Comparison of ENCODE assay signal across 28 cellular contexts in genomic region chr5:45741110-45741509, GRCh38. TPM values are rescaled to one million over a fixed set of nuclear protein-coding genes. Genes with fewer than 3 reads are reported as not detected.
A peak's percentile ranks its signal among the peaks of the same experiment; 100 is the strongest.
DNase-seq lines count a peak whose midpoint lies in the region; ATAC-seq and TF ChIP-seq lines count a peak whose summit lies in the region.
"Had no signal": no experiment of that assay in that cellular context is flagged by ENCODE, and none has a peak within 500 bp of the region (broad histone marks: within the 10 kb centered on the region; RNA-seq: fewer than 3 reads in every experiment).

No MANE protein-coding gene starts in this region.

- intact Hi-C loops in left cardiac atrium (cut with DNase I) (no loop called here), left ventricle myocardium inferior (cut with micrococcal nuclease) (no loop called here), mammary epithelial cell (cut with micrococcal nuclease) (no loop called here), Calu3 (cut with micrococcal nuclease; ENCODE audit: unreplicated experiment) (no loop called here)

- 4% methylated on average over 5 of the region's 5 CpGs for WGBS in mammary epithelial cell (ENCODE audit: low coverage, missing lambda C conversion rate)

- POLR2A ChIA-PET in WTC11 (lab: Charles Lee) = no interaction called here

- H3K4me1 Mint-ChIP-seq in WTC11 (peaks cover 8% of the 10 kb centered on the region), Calu3 (ENCODE audit: low read depth, unreplicated experiment) (no peaks in the 10 kb centered on the region)
- H3K4me1 Mint-ChIP-seq: CD8-positive, alpha-beta memory T cell had no signal

- in situ Hi-C loops in mammary epithelial cell (cut with MboI; ENCODE audit: low sequenced_read_pairs in 2 of 2) = no loop called here

- H3K4me3 Mint-ChIP-seq in WTC11 (no peak overlapping the region), Calu3 (ENCODE audit: low read depth, unreplicated experiment) (no peak overlapping the region)
- H3K4me3 Mint-ChIP-seq: CD8-positive, alpha-beta memory T cell had no signal

- BruUV-seq in mammary epithelial cell (replicated peaks; lab: Mats Ljungman, UMichigan) = no TSS peak
- no TSS peak for BruUV-seq in Calu3 (replicated peaks; lab: Mats Ljungman, UMichigan)

- CTCF ChIA-PET in WTC11 (lab: Charles Lee) (interaction anchor here (2.0 kb wide), 1 partner anchor 45 kb away, joined by 9 read pairs; the partner anchor contains the start of gene HCN1), mammary epithelial cell (lab: Charles Lee; ENCODE audit: low non-redundant PET) (no interaction called here), Calu3 (lab: Charles Lee) (no interaction called here)

- no peak overlapping the region for H3K4me2 ChIP-seq in mammary epithelial cell (ENCODE audit: insufficient read depth, low read depth, low read length)

- TF ChIP-seq CTCF in left ventricle myocardium inferior (IDR thresholded peaks at IDR 0.05; ENCODE audit: borderline replicate concordance) = no peak
- no peak for TF ChIP-seq CTCF in WTC11 (IDR thresholded peaks at IDR 0.05)
- no peak for TF ChIP-seq CTCF in mammary epithelial cell (conservative IDR thresholded peaks at IDR 0.05 in 1 of 2, IDR thresholded peaks at IDR 0.05 in 1 of 2; ENCODE audit: extremely low read depth in 1 of 2, insufficient read depth in 1 of 2, low read depth in 1 of 2, low read length in 2 of 2)
- TF ChIP-seq CTCF in Calu3 (IDR thresholded peaks at IDR 0.05; ENCODE audit: unreplicated experiment) = no peak

- H3K27ac ChIP-seq in left ventricle myocardium inferior (replicated peaks) (no peak overlapping the region), mammary epithelial cell (ENCODE audit: insufficient read depth, low read depth, low read length) (no peak overlapping the region)
- H3K27ac ChIP-seq: C4-2B, HL-60 had no signal

- no peaks in the 10 kb centered on the region for H3K36me3 ChIP-seq in left ventricle myocardium inferior
- no peaks in the 10 kb centered on the region for H3K36me3 ChIP-seq in mammary epithelial cell (ENCODE audit: insufficient read depth, low read length)

- no peaks in the 10 kb centered on the region for H3K27me3 Mint-ChIP-seq in WTC11 (ENCODE audit: low read depth)
- no peaks in the 10 kb centered on the region for H3K27me3 Mint-ChIP-seq in Calu3 (ENCODE audit: unreplicated experiment)
- H3K27me3 Mint-ChIP-seq: CD8-positive, alpha-beta memory T cell had no signal

- H3K36me3 Mint-ChIP-seq in WTC11 (no peaks in the 10 kb centered on the region), Calu3 (ENCODE audit: insufficient read depth, unreplicated experiment) (no peaks in the 10 kb centered on the region)
- H3K36me3 Mint-ChIP-seq: CD8-positive, alpha-beta memory T cell had no signal

- H3K9me3 Mint-ChIP-seq in WTC11 (peaks cover 7% of the 10 kb centered on the region), Calu3 (ENCODE audit: low read depth, unreplicated experiment) (peaks cover 12% of the 10 kb centered on the region)

- no peaks in the 10 kb centered on the region for H4K20me1 ChIP-seq in mammary epithelial cell (ENCODE audit: insufficient read depth, low read length)

- no peaks in the 10 kb centered on the region for H3K9me3 ChIP-seq in left ventricle myocardium inferior (replicated peaks)
- peaks cover 12% of the 10 kb centered on the region for H3K9me3 ChIP-seq in mammary epithelial cell (replicated peaks; ENCODE audit: insufficient read depth, low read length)

- dilution Hi-C loops in mammary epithelial cell (cut with HindIII; ENCODE audit: low sequenced_read_pairs) = no loop called here

- H3K27ac Mint-ChIP-seq in WTC11 = no peak overlapping the region
- no peak overlapping the region for H3K27ac Mint-ChIP-seq in Calu3 (ENCODE audit: unreplicated experiment)
- H3K27ac Mint-ChIP-seq: CD8-positive, alpha-beta memory T cell had no signal

- DNase-seq in left cardiac atrium = peak; percentile 38
- no peak for DNase-seq in left ventricle myocardium inferior
- peak; percentile 29 for DNase-seq in WTC11 (ENCODE audit: low spot score)
- DNase-seq in iPS-NIHi11 (ENCODE audit: low spot score) = peak; percentile 53
- no peak for DNase-seq in mammary epithelial cell
- DNase-seq in Calu3 = no peak
- DNase-seq in activated CD8-positive, alpha-beta memory T cell treated with anti-CD3 and anti-CD28 coated beads for 24 hours = no peak
- DNase-seq: AML-193; CD8-positive, alpha-beta memory T cell; DMS53; GDM1; HCEC 1CT; KBM-7; MM.1S; NCI-H1092; NCI-H146; NCI-H2081 treated with DMSO at 0.1 percent for 48 hours; NCI-H2171 treated with DMSO at 0.1 percent for 48 hours; NCI-H526 treated with DMSO at 0.1 percent for 48 hours; PC-3; SHP77 had no signal

- H3K27me3 ChIP-seq in left ventricle myocardium inferior (ENCODE audit: low read depth) (no peaks in the 10 kb centered on the region), mammary epithelial cell (ENCODE audit: insufficient read depth, low read length) (no peaks in the 10 kb centered on the region)

- peak; percentile 85 to 86 for ATAC-seq in left cardiac atrium
- ATAC-seq in WTC11 = peak; percentile 84
- no peak for ATAC-seq in GM18520 (IDR thresholded peaks at IDR 0.05; ENCODE audit: unreplicated experiment)
- ATAC-seq: PC-3 had no signal

- no peak overlapping the region for H3K4me3 ChIP-seq in left ventricle myocardium inferior
- H3K4me3 ChIP-seq in mammary epithelial cell (replicated peaks in 1 of 3; ENCODE audit: insufficient read depth in 1 of 3, low read depth in 2 of 3, low read length in 3 of 3) = no peak overlapping the region

- no peaks in the 10 kb centered on the region for H3K79me2 ChIP-seq in mammary epithelial cell (ENCODE audit: insufficient read depth, low read length)

- H3K4me1 ChIP-seq in left ventricle myocardium inferior (no peaks in the 10 kb centered on the region), mammary epithelial cell (ENCODE audit: insufficient read depth, low read length) (no peaks in the 10 kb centered on the region)

- H2AFZ ChIP-seq in mammary epithelial cell (ENCODE audit: low read depth, low read length) = no peak overlapping the region

- H3K9ac ChIP-seq in mammary epithelial cell (ENCODE audit: insufficient read depth, low read length) = no peak overlapping the region

TF ChIP-seq in WTC11, 78 proteins besides CTCF, POLR2A, EP300 and RAD21 (continues in another document):
- no peak for TF ChIP-seq EMX1 (CRISPR knock-in tag; IDR thresholded peaks at IDR 0.05)
- no peak for TF ChIP-seq SMAD3 (CRISPR knock-in tag; IDR thresholded peaks at IDR 0.05; ENCODE audit: borderline replicate concordance)
- TF ChIP-seq, protein P1, sequence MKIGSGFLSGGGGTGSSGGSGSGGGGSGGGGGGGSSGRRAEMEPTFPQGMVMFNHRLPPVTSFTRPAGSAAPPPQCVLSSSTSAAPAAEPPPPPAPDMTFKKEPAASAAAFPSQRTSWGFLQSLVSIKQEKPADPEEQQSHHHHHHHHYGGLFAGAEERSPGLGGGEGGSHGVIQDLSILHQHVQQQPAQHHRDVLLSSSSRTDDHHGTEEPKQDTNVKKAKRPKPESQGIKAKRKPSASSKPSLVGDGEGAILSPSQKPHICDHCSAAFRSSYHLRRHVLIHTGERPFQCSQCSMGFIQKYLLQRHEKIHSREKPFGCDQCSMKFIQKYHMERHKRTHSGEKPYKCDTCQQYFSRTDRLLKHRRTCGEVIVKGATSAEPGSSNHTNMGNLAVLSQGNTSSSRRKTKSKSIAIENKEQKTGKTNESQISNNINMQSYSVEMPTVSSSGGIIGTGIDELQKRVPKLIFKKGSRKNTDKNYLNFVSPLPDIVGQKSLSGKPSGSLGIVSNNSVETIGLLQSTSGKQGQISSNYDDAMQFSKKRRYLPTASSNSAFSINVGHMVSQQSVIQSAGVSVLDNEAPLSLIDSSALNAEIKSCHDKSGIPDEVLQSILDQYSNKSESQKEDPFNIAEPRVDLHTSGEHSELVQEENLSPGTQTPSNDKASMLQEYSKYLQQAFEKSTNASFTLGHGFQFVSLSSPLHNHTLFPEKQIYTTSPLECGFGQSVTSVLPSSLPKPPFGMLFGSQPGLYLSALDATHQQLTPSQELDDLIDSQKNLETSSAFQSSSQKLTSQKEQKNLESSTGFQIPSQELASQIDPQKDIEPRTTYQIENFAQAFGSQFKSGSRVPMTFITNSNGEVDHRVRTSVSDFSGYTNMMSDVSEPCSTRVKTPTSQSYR (CRISPR knock-in tag; IDR thresholded peaks at IDR 0.05) = no peak
- TF ChIP-seq ZNF317 (CRISPR knock-in tag; IDR thresholded peaks at IDR 0.05; ENCODE audit: borderline replicate concordance, low read depth) = no peak
- no peak for TF ChIP-seq CDX4 (CRISPR knock-in tag; IDR thresholded peaks at IDR 0.05; ENCODE audit: borderline replicate concordance)
- no peak for TF ChIP-seq ZNF423 (CRISPR knock-in tag; IDR thresholded peaks at IDR 0.05)

RNA-seq across cellular contexts. Expression of gene HCN1, which starts 44.9 kb away (rescaled TPM):
- 1 to 10 TPM; 5.6 to 8.0 TPM for total RNA-seq in left cardiac atrium
- 0.14 TPM for total RNA-seq in left ventricle myocardium inferior
- total RNA-seq in WTC11 (2021) = 2.0 to 6.9 TPM (median 2.2 TPM) in 3 replicates
- not detected for total RNA-seq in mammary epithelial cell
- not detected for polyA plus RNA-seq in mammary epithelial cell
- polyA minus RNA-seq in mammary epithelial cell = not detected
- total RNA-seq in Calu3 (2022) = not detected in 2 replicates
- total RNA-seq: A172; CD8-positive, alpha-beta memory T cell; HT-29; PC-3; RPMI7951 had no signal
- polyA plus RNA-seq: AG04450; CD8-positive, alpha-beta memory T cell had no signal

Comparison
In these comparisons a context has a peak if more than half of its experiments do, and no peak if none do; other contexts are left out.
1. DNase-seq: peak in left cardiac atrium (single experiment), WTC11 (single experiment) and iPS-NIHi11 (single experiment); none in left ventricle myocardium inferior (single experiment), mammary epithelial cell (single experiment), Calu3 (single experiment) and activated CD8-positive, alpha-beta memory T cell treated with anti-CD3 and anti-CD28 coated beads for 24 hours (single experiment).